In the genomic region with DNA sequence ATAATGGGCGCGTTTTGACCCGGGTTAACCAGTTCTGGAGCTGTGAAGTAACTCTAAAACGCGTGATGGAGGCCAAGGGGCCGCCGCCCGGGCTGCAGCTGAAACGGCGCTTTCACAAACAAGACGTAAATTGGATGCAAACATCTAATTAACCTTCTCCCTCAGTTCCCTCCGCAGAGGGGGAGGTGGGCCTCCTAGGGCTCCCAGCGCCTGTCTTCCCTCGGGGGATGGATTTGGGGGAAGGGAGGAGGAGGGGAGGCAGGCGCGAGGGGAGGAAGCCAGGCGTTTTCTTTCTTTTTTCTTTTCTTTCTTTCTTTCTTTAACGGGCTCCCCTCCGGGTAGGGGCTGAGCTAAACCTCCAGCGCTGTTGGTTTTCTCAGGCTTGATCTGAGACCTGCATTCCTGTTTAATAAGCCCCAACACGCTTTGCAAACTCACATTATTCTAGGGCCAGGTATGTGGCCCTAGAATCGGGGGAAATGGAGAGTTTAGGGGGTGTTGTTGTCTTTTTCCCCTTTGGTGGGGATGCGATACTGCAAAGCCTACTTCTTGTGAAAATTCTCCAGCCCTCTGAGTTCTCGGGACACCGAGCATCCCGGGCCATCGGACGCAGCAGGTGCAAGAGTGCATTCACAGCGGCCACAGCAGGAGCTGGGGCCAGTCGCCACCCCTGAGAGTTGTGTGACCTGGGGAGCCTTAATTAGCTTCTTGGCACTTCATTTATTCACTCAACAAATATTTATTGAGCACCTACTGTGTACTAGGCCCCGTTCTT, we compare ENCODE assay signal across 1 cellular context.
TF ChIP-seq lines count a peak whose summit lies in the region.

No MANE protein-coding gene starts in this region.

TF ChIP-seq in WTC11, 78 proteins besides CTCF, POLR2A, EP300 and RAD21 (continued from another document):
- TF ChIP-seq, protein P1, sequence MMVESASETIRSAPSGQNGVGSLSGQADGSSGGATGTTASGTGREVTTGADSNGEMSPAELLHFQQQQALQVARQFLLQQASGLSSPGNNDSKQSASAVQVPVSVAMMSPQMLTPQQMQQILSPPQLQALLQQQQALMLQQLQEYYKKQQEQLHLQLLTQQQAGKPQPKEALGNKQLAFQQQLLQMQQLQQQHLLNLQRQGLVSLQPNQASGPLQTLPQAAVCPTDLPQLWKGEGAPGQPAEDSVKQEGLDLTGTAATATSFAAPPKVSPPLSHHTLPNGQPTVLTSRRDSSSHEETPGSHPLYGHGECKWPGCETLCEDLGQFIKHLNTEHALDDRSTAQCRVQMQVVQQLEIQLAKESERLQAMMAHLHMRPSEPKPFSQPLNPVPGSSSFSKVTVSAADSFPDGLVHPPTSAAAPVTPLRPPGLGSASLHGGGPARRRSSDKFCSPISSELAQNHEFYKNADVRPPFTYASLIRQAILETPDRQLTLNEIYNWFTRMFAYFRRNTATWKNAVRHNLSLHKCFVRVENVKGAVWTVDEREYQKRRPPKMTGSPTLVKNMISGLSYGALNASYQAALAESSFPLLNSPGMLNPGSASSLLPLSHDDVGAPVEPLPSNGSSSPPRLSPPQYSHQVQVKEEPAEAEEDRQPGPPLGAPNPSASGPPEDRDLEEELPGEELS (CRISPR knock-in tag; IDR thresholded peaks at IDR 0.05): no peak
- TF ChIP-seq NR2C2 (CRISPR knock-in tag; IDR thresholded peaks at IDR 0.05) (no peak), ZNF423 (CRISPR knock-in tag; IDR thresholded peaks at IDR 0.05) (peak; percentile 92), USF1 (CRISPR knock-in tag; IDR thresholded peaks at IDR 0.05) (no peak), CREB1 (CRISPR knock-in tag; IDR thresholded peaks at IDR 0.05) (no peak)
- TF ChIP-seq, protein P2, sequence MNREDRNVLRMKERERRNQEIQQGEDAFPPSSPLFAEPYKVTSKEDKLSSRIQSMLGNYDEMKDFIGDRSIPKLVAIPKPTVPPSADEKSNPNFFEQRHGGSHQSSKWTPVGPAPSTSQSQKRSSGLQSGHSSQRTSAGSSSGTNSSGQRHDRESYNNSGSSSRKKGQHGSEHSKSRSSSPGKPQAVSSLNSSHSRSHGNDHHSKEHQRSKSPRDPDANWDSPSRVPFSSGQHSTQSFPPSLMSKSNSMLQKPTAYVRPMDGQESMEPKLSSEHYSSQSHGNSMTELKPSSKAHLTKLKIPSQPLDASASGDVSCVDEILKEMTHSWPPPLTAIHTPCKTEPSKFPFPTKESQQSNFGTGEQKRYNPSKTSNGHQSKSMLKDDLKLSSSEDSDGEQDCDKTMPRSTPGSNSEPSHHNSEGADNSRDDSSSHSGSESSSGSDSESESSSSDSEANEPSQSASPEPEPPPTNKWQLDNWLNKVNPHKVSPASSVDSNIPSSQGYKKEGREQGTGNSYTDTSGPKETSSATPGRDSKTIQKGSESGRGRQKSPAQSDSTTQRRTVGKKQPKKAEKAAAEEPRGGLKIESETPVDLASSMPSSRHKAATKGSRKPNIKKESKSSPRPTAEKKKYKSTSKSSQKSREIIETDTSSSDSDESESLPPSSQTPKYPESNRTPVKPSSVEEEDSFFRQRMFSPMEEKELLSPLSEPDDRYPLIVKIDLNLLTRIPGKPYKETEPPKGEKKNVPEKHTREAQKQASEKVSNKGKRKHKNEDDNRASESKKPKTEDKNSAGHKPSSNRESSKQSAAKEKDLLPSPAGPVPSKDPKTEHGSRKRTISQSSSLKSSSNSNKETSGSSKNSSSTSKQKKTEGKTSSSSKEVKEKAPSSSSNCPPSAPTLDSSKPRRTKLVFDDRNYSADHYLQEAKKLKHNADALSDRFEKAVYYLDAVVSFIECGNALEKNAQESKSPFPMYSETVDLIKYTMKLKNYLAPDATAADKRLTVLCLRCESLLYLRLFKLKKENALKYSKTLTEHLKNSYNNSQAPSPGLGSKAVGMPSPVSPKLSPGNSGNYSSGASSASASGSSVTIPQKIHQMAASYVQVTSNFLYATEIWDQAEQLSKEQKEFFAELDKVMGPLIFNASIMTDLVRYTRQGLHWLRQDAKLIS (CRISPR knock-in tag; IDR thresholded peaks at IDR 0.05; ENCODE audit: borderline replicate concordance): no peak
- TF ChIP-seq, protein P3, sequence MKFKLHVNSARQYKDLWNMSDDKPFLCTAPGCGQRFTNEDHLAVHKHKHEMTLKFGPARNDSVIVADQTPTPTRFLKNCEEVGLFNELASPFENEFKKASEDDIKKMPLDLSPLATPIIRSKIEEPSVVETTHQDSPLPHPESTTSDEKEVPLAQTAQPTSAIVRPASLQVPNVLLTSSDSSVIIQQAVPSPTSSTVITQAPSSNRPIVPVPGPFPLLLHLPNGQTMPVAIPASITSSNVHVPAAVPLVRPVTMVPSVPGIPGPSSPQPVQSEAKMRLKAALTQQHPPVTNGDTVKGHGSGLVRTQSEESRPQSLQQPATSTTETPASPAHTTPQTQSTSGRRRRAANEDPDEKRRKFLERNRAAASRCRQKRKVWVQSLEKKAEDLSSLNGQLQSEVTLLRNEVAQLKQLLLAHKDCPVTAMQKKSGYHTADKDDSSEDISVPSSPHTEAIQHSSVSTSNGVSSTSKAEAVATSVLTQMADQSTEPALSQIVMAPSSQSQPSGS (CRISPR knock-in tag; IDR thresholded peaks at IDR 0.05; ENCODE audit: borderline replicate concordance, low read depth): no peak
- TF ChIP-seq, protein P4, sequence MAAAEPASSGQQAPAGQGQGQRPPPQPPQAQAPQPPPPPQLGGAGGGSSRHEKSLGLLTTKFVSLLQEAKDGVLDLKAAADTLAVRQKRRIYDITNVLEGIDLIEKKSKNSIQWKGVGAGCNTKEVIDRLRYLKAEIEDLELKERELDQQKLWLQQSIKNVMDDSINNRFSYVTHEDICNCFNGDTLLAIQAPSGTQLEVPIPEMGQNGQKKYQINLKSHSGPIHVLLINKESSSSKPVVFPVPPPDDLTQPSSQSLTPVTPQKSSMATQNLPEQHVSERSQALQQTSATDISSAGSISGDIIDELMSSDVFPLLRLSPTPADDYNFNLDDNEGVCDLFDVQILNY (CRISPR knock-in tag; IDR thresholded peaks at IDR 0.05): peak; percentile 32; the same call in 1 of the 2 replicates
